ENCODE assay signal across 2 cellular contexts in genomic region chr17:41189837-41190318, GRCh38.
TF ChIP-seq lines count a peak whose summit lies in the region.

TSS of gene KRTAP9-1 (plus strand) at chr17:41189887. CDS start at chr17:41189887, 0 bp downstream.

TF ChIP-seq in Ishikawa, 13 proteins besides CTCF, POLR2A, EP300 and RAD21:
- peak; percentile 82 for TF ChIP-seq TCF12 (IDR thresholded peaks at IDR 0.05; ENCODE audit: low read depth)

TF ChIP-seq in HepG2, 621 proteins besides CTCF, POLR2A, EP300 and RAD21:
- peak; percentile 41; the same call in 1 of the 2 replicates for TF ChIP-seq ZNF225 (CRISPR knock-in tag; IDR thresholded peaks at IDR 0.05)
- 0 out of 2 replicates have a peak, but pooled peaks have one; percentile 10 for TF ChIP-seq ZNF687 (CRISPR knock-in tag; IDR thresholded peaks at IDR 0.05)
